Comparison of ENCODE assay signal across 8 cellular contexts in genomic region chr9:37592108-37592951, GRCh38. TPM values are rescaled to one million over a fixed set of nuclear protein-coding genes. Genes with fewer than 3 reads are reported as not detected.
DNase-seq lines count a peak whose midpoint lies in the region; ATAC-seq and TF ChIP-seq lines count a peak whose summit lies in the region.

Gene TOMM5 (minus strand): TSS chr9:37592597. CDS start chr9:37592532, 65 bp downstream.

- TF ChIP-seq POLR2A in tibial nerve (IDR thresholded peaks at IDR 0.05): peak; percentile 44 to 74

- peak within 1 kb of the TSS; percentile 98 for H3K4me3 ChIP-seq in GM12875 (ENCODE audit: low read depth, low read length)
- H3K4me3 ChIP-seq in cardiac muscle cell: peak within 1 kb of the TSS; percentile 74
- H3K4me3 ChIP-seq in parathyroid adenoma (ENCODE audit: low read depth, low read length): peak within 1 kb of the TSS; percentile 90
- peak within 1 kb of the TSS; percentile 73 to 82 (median 78) for H3K4me3 ChIP-seq in tibial nerve

- peak within 1 kb of the TSS; percentile 46 for H3K9ac ChIP-seq in parathyroid adenoma

- H3K4me2 ChIP-seq in parathyroid adenoma (ENCODE audit: low read length): peak within 1 kb of the TSS; percentile 84

- TF ChIP-seq CTCF in GM12875 (IDR thresholded peaks at IDR 0.05; ENCODE audit: borderline replicate concordance, insufficient read depth, low read depth, low read length) (no peak), cardiac muscle cell (IDR thresholded peaks at IDR 0.05; ENCODE audit: low read depth, low read length) (no peak), parathyroid adenoma (IDR thresholded peaks at IDR 0.05) (no peak), tibial nerve (IDR thresholded peaks at IDR 0.05) (peak in 1 of 5 experiments; percentile 46)

- TF ChIP-seq EP300 in tibial nerve (IDR thresholded peaks at IDR 0.05): peak; percentile 87 to 98

- peak within 1 kb of the TSS; percentile 89 for H2AFZ ChIP-seq in parathyroid adenoma

- H3K9me3 ChIP-seq in cardiac muscle cell (ENCODE audit: low read depth) (no peaks in the 10 kb centered on the region), parathyroid adenoma (ENCODE audit: control insufficient read depth, low read length) (no peaks in the 10 kb centered on the region), tibial nerve (no peaks in the 10 kb centered on the region)

- peak within 1 kb of the TSS; percentile 99 for H3K4me3 Mint-ChIP-seq in activated naive CD8-positive, alpha-beta T cell treated with anti-CD3 and anti-CD28 coated beads, Interleukin-2, amount 50 U/mL, for 24 hours

- ATAC-seq in HG02798 (IDR thresholded peaks at IDR 0.05; ENCODE audit: poor library complexity, unreplicated experiment): peak; percentile 90
- ATAC-seq in activated naive CD8-positive, alpha-beta T cell treated with anti-CD3 and anti-CD28 coated beads, Interleukin-2, amount 50 U/mL, for 24 hours: peak; percentile 98

- H3K36me3 ChIP-seq in cardiac muscle cell (peaks cover 13% of the 10 kb centered on the region), parathyroid adenoma (ENCODE audit: control insufficient read depth, insufficient read depth, low read length) (no peaks in the 10 kb centered on the region), tibial nerve (peaks cover 0 to 17% (median 6%) of the 10 kb centered on the region in 3 donors)

- peaks cover 41% of the 10 kb centered on the region for H3K4me1 Mint-ChIP-seq in activated naive CD8-positive, alpha-beta T cell treated with anti-CD3 and anti-CD28 coated beads, Interleukin-2, amount 50 U/mL, for 24 hours

- H3K27ac ChIP-seq in cardiac muscle cell (peak within 1 kb of the TSS; percentile 75), parathyroid adenoma (peak within 1 kb of the TSS; percentile 74), tibial nerve (peak within 1 kb of the TSS; percentile 76 to 91 (median 80))

- DNase-seq in NCI-H1417 treated with DMSO at 0.1 percent for 48 hours (lab: John Stamatoyannopoulos, UW) (peak; percentile 34), SW480 (ENCODE audit: low spot score) (peak; percentile 90), cardiac muscle cell (ENCODE audit: low read depth in 1 of 2, low spot score in 1 of 2) (peak; percentile 92 to 96), tibial nerve (ENCODE audit: low spot score in 2 of 2) (peak; percentile 84 to 96)
- DNase-seq in activated naive CD8-positive, alpha-beta T cell treated with anti-CD3 and anti-CD28 coated beads, Interleukin-2, amount 50 U/mL, for 24 hours: peak; percentile 91

- peaks cover 43% of the 10 kb centered on the region for H3K36me3 Mint-ChIP-seq in activated naive CD8-positive, alpha-beta T cell treated with anti-CD3 and anti-CD28 coated beads, Interleukin-2, amount 50 U/mL, for 24 hours (ENCODE audit: low read depth)

- H3K27ac Mint-ChIP-seq in activated naive CD8-positive, alpha-beta T cell treated with anti-CD3 and anti-CD28 coated beads, Interleukin-2, amount 50 U/mL, for 24 hours: peak within 1 kb of the TSS; percentile 99

- peaks cover 21% of the 10 kb centered on the region for H3K27me3 Mint-ChIP-seq in activated naive CD8-positive, alpha-beta T cell treated with anti-CD3 and anti-CD28 coated beads, Interleukin-2, amount 50 U/mL, for 24 hours

- H3K4me1 ChIP-seq in cardiac muscle cell (ENCODE audit: low read depth) (peaks cover 3% of the 10 kb centered on the region), parathyroid adenoma (peaks cover 3% of the 10 kb centered on the region), tibial nerve (peaks cover 3 to 48% (median 22%) of the 10 kb centered on the region in 4 donors)

- no peaks in the 10 kb centered on the region for H3K9me3 Mint-ChIP-seq in activated naive CD8-positive, alpha-beta T cell treated with anti-CD3 and anti-CD28 coated beads, Interleukin-2, amount 50 U/mL, for 24 hours

- H3K79me2 ChIP-seq in parathyroid adenoma: peaks cover 5% of the 10 kb centered on the region

- H3K27me3 ChIP-seq in cardiac muscle cell (peaks cover 26% of the 10 kb centered on the region), parathyroid adenoma (ENCODE audit: control insufficient read depth, insufficient read depth, low read length) (no peaks in the 10 kb centered on the region), tibial nerve (no peaks in the 10 kb centered on the region)

- 0% methylated on average over 66 to 72 of the region's 72 CpGs for WGBS in tibial nerve, 2 donors

RNA-seq across cellular contexts. Expression of gene TOMM5, which starts in this region (rescaled TPM):
- total RNA-seq in cardiac muscle cell (63.3 and 137 TPM in 2 replicates), tibial nerve (10 to 100 TPM; 21.0 to 81.1 (median 63.7) TPM)
- 208 and 264 TPM in 2 replicates for polyA plus RNA-seq in cardiac muscle cell

Comparison
In these comparisons a context has a peak if more than half of its experiments do, and no peak if none do; other contexts are left out.
1. Peak in every context shown above with its lines: DNase-seq, ATAC-seq, H3K4me3 ChIP-seq and H3K27ac ChIP-seq.
2. DNase-seq: peak in every context shown above with its lines; median percentile 94 in cardiac muscle cell; 91 in activated naive CD8-positive, alpha-beta T cell treated with anti-CD3 and anti-CD28 coated beads, Interleukin-2, amount 50 U/mL, for 24 hours; 90 in SW480; 90 in tibial nerve; 34 in NCI-H1417 treated with DMSO at 0.1 percent for 48 hours.